1 cellular context compared by ENCODE assay signal in the genomic region with DNA sequence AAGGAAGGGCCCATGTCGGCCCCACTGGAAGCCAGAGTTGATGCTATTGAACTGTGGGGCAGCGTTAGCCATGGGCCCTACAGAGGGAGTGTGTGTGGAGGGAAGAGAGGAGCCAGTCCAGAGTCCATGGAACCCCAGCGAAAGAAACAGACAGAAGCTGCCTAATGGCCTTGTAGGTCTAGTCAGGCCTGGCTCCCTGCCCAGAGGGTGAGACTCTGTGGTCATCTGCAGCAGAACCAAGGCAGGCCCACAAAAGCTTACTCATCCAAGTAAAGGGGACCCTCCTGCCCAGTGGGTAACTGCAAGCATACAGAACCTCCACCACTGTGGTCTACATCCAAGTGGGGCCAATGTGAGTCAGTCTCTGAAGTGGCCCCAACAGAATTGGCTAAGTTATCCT.
TF ChIP-seq lines count a peak whose summit lies in the region.

No MANE protein-coding gene starts in this region.

TF ChIP-seq in WTC11, 78 proteins besides CTCF, POLR2A, EP300 and RAD21 (continued from another document):
- no peak for TF ChIP-seq AFF4 (CRISPR knock-in tag; IDR thresholded peaks at IDR 0.05; ENCODE audit: borderline replicate concordance)
